ENCODE assay signal across 8 cellular contexts in genomic region chr17:20010099-20010863, GRCh38. TPM values are rescaled to one million over a fixed set of nuclear protein-coding genes. Genes with fewer than 3 reads are reported as not detected.
DNase-seq lines count a peak whose midpoint lies in the region; ATAC-seq, FAIRE-seq and TF ChIP-seq lines count a peak whose summit lies in the region.

No MANE protein-coding gene starts in this region.

- no peak for TF ChIP-seq POLR2A in gastrocnemius medialis (IDR thresholded peaks at IDR 0.05)

- H3K27me3 ChIP-seq in OCI-LY1 (ENCODE audit: insufficient read depth, low read length) (no peaks in the 10 kb centered on the region), bronchial epithelial cell (ENCODE audit: control insufficient read depth, insufficient read depth, low read length) (peaks cover 7% of the 10 kb centered on the region), gastrocnemius medialis (peaks cover 8 to 41% (median 11%) of the 10 kb centered on the region in 3 donors)

- DNase-seq in COR-L47 (lab: John Stamatoyannopoulos, UW) (peak; percentile 2), HT-29 (ENCODE audit: low spot score) (peak; percentile 22), bronchial epithelial cell (ENCODE audit: low read depth) (peak; percentile 61), iPS-NIHi11 (ENCODE audit: low spot score) (peak; percentile 26), gastrocnemius medialis (no peak)

- H4K20me1 ChIP-seq in OCI-LY1 (ENCODE audit: insufficient read depth, low read length), result no peaks in the 10 kb centered on the region

- in situ Hi-C loops in gastrocnemius medialis (cut with MboI; ENCODE audit: low sequenced_read_pairs in 4 of 4), result no loop called here

- H3K9me2 ChIP-seq in OCI-LY1 (ENCODE audit: low read depth, low read length), result no peaks in the 10 kb centered on the region

- no peak overlapping the region for H3K27ac ChIP-seq in OCI-LY1 (ENCODE audit: low read depth, low read length, poor library complexity, severe bottlenecking)
- H3K27ac ChIP-seq in gastrocnemius medialis, result peak overlapping the region; percentile 72 to 83 (median 76)

- H3K9me3 ChIP-seq in OCI-LY1 (ENCODE audit: low read length) (no peaks in the 10 kb centered on the region), gastrocnemius medialis (no peaks in the 10 kb centered on the region)

- H3K4me2 ChIP-seq in OCI-LY1 (ENCODE audit: low read length), result peak overlapping the region; percentile 88

- H3F3A ChIP-seq in OCI-LY1 (ENCODE audit: insufficient read depth, low read length), result no peaks in the 10 kb centered on the region

- H3K36me3 ChIP-seq in OCI-LY1 (ENCODE audit: insufficient read depth, low read length) (no peaks in the 10 kb centered on the region), bronchial epithelial cell (ENCODE audit: control insufficient read depth, insufficient read depth, low read length) (no peaks in the 10 kb centered on the region), gastrocnemius medialis (no peaks in the 10 kb centered on the region)

- H3K4me1 ChIP-seq in OCI-LY1 (ENCODE audit: insufficient read depth, low read length, severe bottlenecking) (peaks cover 18% of the 10 kb centered on the region), gastrocnemius medialis (peaks cover 0 to 9% of the 10 kb centered on the region in 2 donors)

- no peak overlapping the region for H2AFZ ChIP-seq in OCI-LY1 (ENCODE audit: low read length)

- intact Hi-C loops in gastrocnemius medialis (cut with DNase I; ENCODE audit: low total_unique reads), result loop anchor here (5.0 kb wide), 1 partner anchor 87 kb away; no protein-coding TSS in a partner anchor

- H3K4me3 ChIP-seq in OCI-LY1 (ENCODE audit: low read depth, low read length, poor library complexity, severe bottlenecking) (peak overlapping the region; percentile 63), bronchial epithelial cell (ENCODE audit: low read depth, low read length) (peak overlapping the region; percentile 58), gastrocnemius medialis (peak overlapping the region; percentile 56 to 70 (median 64))

- no peak overlapping the region for H3K9ac ChIP-seq in OCI-LY1 (ENCODE audit: low read length)

- ATAC-seq in gastrocnemius medialis, result peak; percentile 48 to 52
- ATAC-seq in HG02623 (IDR thresholded peaks at IDR 0.05; ENCODE audit: unreplicated experiment), result no peak
- ATAC-seq in HG03571 (IDR thresholded peaks at IDR 0.05; ENCODE audit: unreplicated experiment), result no peak

- no peaks in the 10 kb centered on the region for H3K79me2 ChIP-seq in OCI-LY1 (ENCODE audit: insufficient read depth, low read length)

- TF ChIP-seq CTCF in OCI-LY1 (IDR thresholded peaks at IDR 0.05; ENCODE audit: low read length), result peak; percentile 23; the same call in 1 of the 2 replicates
- TF ChIP-seq CTCF in bronchial epithelial cell (IDR thresholded peaks at IDR 0.05; ENCODE audit: insufficient read depth, low read length, severe bottlenecking), result peak; percentile 49
- peak in 2 of 5 experiments; percentile 31 to 39 for TF ChIP-seq CTCF in gastrocnemius medialis (IDR thresholded peaks at IDR 0.05 in 4 of 5, conservative IDR thresholded peaks at IDR 0.05 in 1 of 5)

- FAIRE-seq in bronchial epithelial cell (lab: Jason Lieb, UNC), result no peak

RNA-seq across cellular contexts. Expression of gene SPECC1, which starts 1.1 kb away (rescaled TPM):
- 10.2 and 15.8 TPM in 2 replicates for total RNA-seq in HT-29 (2014; rRNA removed; shearing (Covaris generic))
- total RNA-seq in bronchial epithelial cell (47.5 and 57.1 TPM in 2 replicates), gastrocnemius medialis (10 to 100 TPM in 2 of 4 donors, 1 to 10 TPM in 2; 6.1 to 17.9 (median 9.5) TPM)

RNA-seq across cellular contexts. Expression of gene AKAP10, which starts 32.7 kb away (rescaled TPM):
- 4.4 and 5.9 TPM in 2 replicates for total RNA-seq in HT-29 (2014; rRNA removed; shearing (Covaris generic))
- total RNA-seq in bronchial epithelial cell (17.9 and 19.1 TPM in 2 replicates), gastrocnemius medialis (10 to 100 TPM in 2 of 4 donors, 1 to 10 TPM in 2; 6.1 to 26.1 (median 9.9) TPM)

Comparison
In these comparisons a context has a peak if more than half of its experiments do, and no peak if none do; other contexts are left out.
1. DNase-seq: peak in COR-L47 (single experiment), HT-29 (single experiment), bronchial epithelial cell (single experiment) and iPS-NIHi11 (single experiment); none in gastrocnemius medialis (0 of 2).
2. ATAC-seq: peak in gastrocnemius medialis (2 of 2); none in HG02623 (single experiment) and HG03571 (single experiment).
3. Peak in every context shown above with its lines, with median percentiles within 50 percentile points of each other: H3K4me3 ChIP-seq.